ENCODE assay signal across 2 cellular contexts in genomic region chr3:187593347-187593850, GRCh38.
TF ChIP-seq lines count a peak whose summit lies in the region.

No MANE protein-coding gene starts in this region.

TF ChIP-seq in GM23338, 12 proteins besides CTCF, POLR2A, EP300 and RAD21:
- TF ChIP-seq NANOG (IDR thresholded peaks at IDR 0.05; ENCODE audit: borderline replicate concordance) (no peak), CREB1 (CRISPR knock-in tag; IDR thresholded peaks at IDR 0.05; ENCODE audit: low read depth) (no peak), ZNF331 (CRISPR knock-in tag; IDR thresholded peaks at IDR 0.05; ENCODE audit: low read depth) (no peak), ETS1 (IDR thresholded peaks at IDR 0.05) (no peak), REST (IDR thresholded peaks at IDR 0.05; ENCODE audit: unreplicated experiment) (no peak), EZH2phosphoT487 (IDR thresholded peaks at IDR 0.05; ENCODE audit: unreplicated experiment) (no peak), EZH2 (IDR thresholded peaks at IDR 0.05; ENCODE audit: low read depth, unreplicated experiment) (no peak), ZNF462 (CRISPR knock-in tag; IDR thresholded peaks at IDR 0.05) (no peak)
TF ChIP-seq in GM23338: peak in this region for 0.

TF ChIP-seq in H1, 55 proteins besides CTCF, POLR2A, EP300 and RAD21:
- TF ChIP-seq NANOG (IDR thresholded peaks at IDR 0.05; ENCODE audit: insufficient read depth, low read depth, low read length, poor library complexity, severe bottlenecking) (no peak), TEAD4 (IDR thresholded peaks at IDR 0.05; ENCODE audit: low read depth, low read length) (no peak), SAP30 (IDR thresholded peaks at IDR 0.05; ENCODE audit: insufficient read depth, insufficient replicate concordance, low read length) (no peak), CHD1 (IDR thresholded peaks at IDR 0.05; ENCODE audit: low read depth, low read length) (no peak), RXRA (IDR thresholded peaks at IDR 0.05; ENCODE audit: insufficient read depth, low read depth, low read length) (no peak), CBX5 (IDR thresholded peaks at IDR 0.05; ENCODE audit: low read depth, low read length) (no peak), CHD2 (IDR thresholded peaks at IDR 0.05; ENCODE audit: low read length) (no peak), SP4 (IDR thresholded peaks at IDR 0.05; ENCODE audit: low read length) (no peak), SIN3A (conservative IDR thresholded peaks at IDR 0.05 in 1 of 2, IDR thresholded peaks at IDR 0.05 in 1 of 2; ENCODE audit: low read depth in 1 of 2, low read length in 2 of 2) (no peak)
